ENCODE assay signal across 1 cellular context in genomic region chr22:19759994-19760651, GRCh38.
TF ChIP-seq lines count a peak whose summit lies in the region.

No MANE protein-coding gene starts in this region.

TF ChIP-seq in K562, 482 proteins besides CTCF, POLR2A, EP300 and RAD21 (continued from another document and continues in another):
- TF ChIP-seq UBTF (IDR thresholded peaks at IDR 0.05; ENCODE audit: borderline replicate concordance in 1 of 2, low read depth in 2 of 2, low read length in 2 of 2), result peak in 1 of 2 experiments; percentile 82; a peak in 3 of 4 replicates
- TF ChIP-seq ZNF398 (CRISPR knock-in tag; IDR thresholded peaks at IDR 0.05), result no peak
- no peak for TF ChIP-seq SIN3B (IDR thresholded peaks at IDR 0.05; ENCODE audit: low read depth)
- peak in 1 of 2 experiments; percentile 66 for TF ChIP-seq E2F6 (IDR thresholded peaks at IDR 0.05; ENCODE audit: borderline replicate concordance in 1 of 2, extremely low read depth in 1 of 2, insufficient read depth in 1 of 2, insufficient read length in 1 of 2, low read depth in 1 of 2, low read length in 1 of 2, poor library complexity in 1 of 2, severe bottlenecking in 1 of 2)
- TF ChIP-seq ZNF395 (CRISPR knock-in tag; IDR thresholded peaks at IDR 0.05), result no peak
- peak; percentile 92 for TF ChIP-seq SMARCA5 (IDR thresholded peaks at IDR 0.05)
- TF ChIP-seq L3MBTL2 (IDR thresholded peaks at IDR 0.05), result peak; percentile 69
- no peak for TF ChIP-seq PCBP2 (IDR thresholded peaks at IDR 0.05; ENCODE audit: low read depth, low read length, poor library complexity, severe bottlenecking)
- peak; percentile 83 for TF ChIP-seq BCOR (IDR thresholded peaks at IDR 0.05)
- no peak for TF ChIP-seq RBM25 (IDR thresholded peaks at IDR 0.05; ENCODE audit: low read depth, low read length, severe bottlenecking)
- peak; percentile 52; the same call in 1 of the 2 replicates for TF ChIP-seq SPI1 (IDR thresholded peaks at IDR 0.05; ENCODE audit: borderline replicate concordance, low read depth, low read length)
- TF ChIP-seq MIER1 (IDR thresholded peaks at IDR 0.05; ENCODE audit: low read depth), result peak; percentile 83; the same call in 1 of the 2 replicates
- 0 out of 2 replicates have a peak, but pooled peaks have one; percentile 1 for TF ChIP-seq MAFK (IDR thresholded peaks at IDR 0.05; ENCODE audit: low read length)
- no peak for TF ChIP-seq ZNF766 (CRISPR knock-in tag; conservative IDR thresholded peaks at IDR 0.05)
- peak; percentile 49 for TF ChIP-seq NFIC (IDR thresholded peaks at IDR 0.05)
- peak; percentile 52 for TF ChIP-seq ARID1B (IDR thresholded peaks at IDR 0.05)
- no peak for TF ChIP-seq CBFA2T3 (IDR thresholded peaks at IDR 0.05)
- TF ChIP-seq HDAC1 (IDR thresholded peaks at IDR 0.05), result peak in 1 of 2 experiments; percentile 91; a peak in 3 of 4 replicates
- TF ChIP-seq ZNF444 (CRISPR knock-in tag; IDR thresholded peaks at IDR 0.05), result no peak
- TF ChIP-seq ZNF407 (IDR thresholded peaks at IDR 0.05; ENCODE audit: low read depth), result peak; percentile 74
- peak; percentile 89 for TF ChIP-seq ZBTB2 (IDR thresholded peaks at IDR 0.05)
- no peak for TF ChIP-seq MLX (CRISPR knock-in tag; conservative IDR thresholded peaks at IDR 0.05)
- peak; percentile 57 for TF ChIP-seq CBX2 (IDR thresholded peaks at IDR 0.05; ENCODE audit: insufficient read depth, low read length, poor library complexity, severe bottlenecking)
- peak; percentile 45; the same call in 1 of the 2 replicates for TF ChIP-seq HES1 (IDR thresholded peaks at IDR 0.05; ENCODE audit: low read depth)
- TF ChIP-seq AFF1 (IDR thresholded peaks at IDR 0.05; ENCODE audit: low read depth in 1 of 2, partially characterized antibody in 2 of 2), result peak in 1 of 2 experiments; percentile 75
- TF ChIP-seq TFAP4 (CRISPR knock-in tag; IDR thresholded peaks at IDR 0.05; ENCODE audit: borderline replicate concordance), result no peak
- TF ChIP-seq ZNF253 (CRISPR knock-in tag; conservative IDR thresholded peaks at IDR 0.05), result no peak
- TF ChIP-seq OTX1 (CRISPR knock-in tag; IDR thresholded peaks at IDR 0.05), result peak; percentile 74; the same call in 1 of the 2 replicates
- peak; percentile 98 for TF ChIP-seq NBN (IDR thresholded peaks at IDR 0.05; ENCODE audit: low read depth)
- TF ChIP-seq U2AF2 (optimal IDR thresholded peaks at IDR 0.05; ENCODE audit: low read depth, low read length), result no peak
- TF ChIP-seq TRIM24 (IDR thresholded peaks at IDR 0.05), result peak in 1 of 2 experiments; percentile 50; a peak in 3 of 4 replicates
